2 cellular contexts compared by ENCODE assay signal in genomic region chr1:11898831-11899467, GRCh38.
TF ChIP-seq lines count a peak whose summit lies in the region.

No MANE protein-coding gene starts in this region.

TF ChIP-seq in Ishikawa, 13 proteins besides CTCF, POLR2A, EP300 and RAD21:
- TF ChIP-seq REST (IDR thresholded peaks at IDR 0.05; ENCODE audit: low read depth) (peak; percentile 97), ZBTB7A (IDR thresholded peaks at IDR 0.05; ENCODE audit: low read depth) (no peak)

TF ChIP-seq in K562, 482 proteins besides CTCF, POLR2A, EP300 and RAD21 (continues in another document):
- TF ChIP-seq ZNF511 (CRISPR knock-in tag; IDR thresholded peaks at IDR 0.05) (peak; percentile 86), ZBTB33 (CRISPR knock-in tag; IDR thresholded peaks at IDR 0.05) (peak; percentile 44; the same call in 1 of the 2 replicates), NR1H2 (CRISPR knock-in tag; IDR thresholded peaks at IDR 0.05) (0 out of 2 replicates have a peak, but pooled peaks have one; percentile 28), REST (CRISPR knock-in tag; IDR thresholded peaks at IDR 0.05; ENCODE audit: low read depth) (peak; percentile 96), TFAP4 (CRISPR knock-in tag; IDR thresholded peaks at IDR 0.05; ENCODE audit: borderline replicate concordance) (peak; percentile 66; the same call in 1 of the 2 replicates), GABPB1 (CRISPR knock-in tag; IDR thresholded peaks at IDR 0.05) (0 out of 2 replicates have a peak, but pooled peaks have one; percentile 28), ZNF384 (IDR thresholded peaks at IDR 0.05; ENCODE audit: low read depth, low read length) (no peak), ZNF217 (CRISPR knock-in tag; IDR thresholded peaks at IDR 0.05) (no peak), CSDE1 (IDR thresholded peaks at IDR 0.05) (no peak), AFF4 (CRISPR knock-in tag; IDR thresholded peaks at IDR 0.05) (0 out of 2 replicates have a peak, but pooled peaks have one; percentile 54), PRMT5 (CRISPR knock-in tag; IDR thresholded peaks at IDR 0.05) (0 out of 2 replicates have a peak, but pooled peaks have one; percentile 62), SUPT5H (IDR thresholded peaks at IDR 0.05) (no peak), ZNF12 (CRISPR knock-in tag; IDR thresholded peaks at IDR 0.05) (0 out of 2 replicates have a peak, but pooled peaks have one; percentile 54), SP1 (CRISPR knock-in tag; IDR thresholded peaks at IDR 0.05) (0 out of 2 replicates have a peak, but pooled peaks have one; percentile 25), AFF1 (IDR thresholded peaks at IDR 0.05; ENCODE audit: low read depth in 1 of 2, partially characterized antibody in 2 of 2) (peak in 1 of 2 experiments; percentile 57), SIN3A (IDR thresholded peaks at IDR 0.05; ENCODE audit: borderline replicate concordance in 2 of 2, control insufficient read depth in 1 of 2, low read depth in 2 of 2, low read length in 2 of 2) (0 out of 4 replicates have a peak, but pooled peaks of 1 of the 2 experiments have one; percentile 12), FOXJ3 (CRISPR knock-in tag; IDR thresholded peaks at IDR 0.05) (0 out of 2 replicates have a peak, but pooled peaks have one; percentile 22), TFE3 (CRISPR knock-in tag; IDR thresholded peaks at IDR 0.05) (no peak), ZBTB49 (CRISPR knock-in tag; IDR thresholded peaks at IDR 0.05; ENCODE audit: borderline replicate concordance) (0 out of 2 replicates have a peak, but pooled peaks have one; percentile 26), TEAD1 (CRISPR knock-in tag; IDR thresholded peaks at IDR 0.05) (peak in 1 of 2 experiments; percentile 76; a peak in 1 of 4 replicates), MAX (CRISPR knock-in tag; IDR thresholded peaks at IDR 0.05) (0 out of 2 replicates have a peak, but pooled peaks have one; percentile 23), MIER1 (IDR thresholded peaks at IDR 0.05; ENCODE audit: low read depth) (peak; percentile 92), ZHX1 (conservative IDR thresholded peaks at IDR 0.05; ENCODE audit: low read length) (no peak), LCOR (CRISPR knock-in tag; IDR thresholded peaks at IDR 0.05) (peak; percentile 21; the same call in 1 of the 2 replicates), XRCC5 (IDR thresholded peaks at IDR 0.05; ENCODE audit: low read depth, low read length) (0 out of 2 replicates have a peak, but pooled peaks have one; percentile 51)
